In genomic region chr14:100910888-100911664, GRCh38 we compare ENCODE assay signal across 31 cellular contexts. TPM values are rescaled to one million over a fixed set of nuclear protein-coding genes. Genes with fewer than 3 reads are reported as not detected.
"Had no signal": no experiment of that assay in that cellular context is flagged by ENCODE, and none has a peak within 500 bp of the region (broad histone marks: within the 10 kb centered on the region; RNA-seq: fewer than 3 reads in every experiment).

No MANE protein-coding gene starts in this region.

- H3K4me1 ChIP-seq: body of pancreas, esophagus muscularis mucosa, foreskin keratinocyte, heart right ventricle, lower lobe of right lung had no signal

- H3K4me3 ChIP-seq: body of pancreas, cardiac muscle cell, esophagus muscularis mucosa, heart right ventricle, lower lobe of right lung, thoracic aorta had no signal

- H3K27ac Mint-ChIP-seq: activated naive CD8-positive, alpha-beta T cell; activated T-cell treated with anti-CD3 and anti-CD28 coated beads, Interleukin-2, amount 50 U/mL, for 72 hours; effector memory CD8-positive, alpha-beta T cell; natural killer cell; stimulated activated naive CD8-positive, alpha-beta T cell treated with anti-CD3 and anti-CD28 coated beads, Interleukin-15, Interleukin-2, amounts not matched to agents 100 ng/mL and 50 ng/mL, for 24 hours had no signal

- H3K27ac ChIP-seq: body of pancreas, cardiac muscle cell, esophagus muscularis mucosa, foreskin keratinocyte, heart right ventricle, lower lobe of right lung, thoracic aorta had no signal

- H3K9me3 ChIP-seq: body of pancreas, esophagus muscularis mucosa, lower lobe of right lung, thoracic aorta had no signal

- H3K36me3 ChIP-seq: cardiac muscle cell, esophagus muscularis mucosa, heart right ventricle, lower lobe of right lung, thoracic aorta had no signal

- ATAC-seq: activated T-cell treated with anti-CD3 and anti-CD28 coated beads, Interleukin-2, amount 50 U/mL, for 72 hours; body of pancreas; effector memory CD8-positive, alpha-beta T cell; foreskin keratinocyte; heart right ventricle; left lobe of liver; lower lobe of right lung; natural killer cell; right cardiac atrium had no signal

- H3K4me3 Mint-ChIP-seq: activated naive CD8-positive, alpha-beta T cell; activated T-cell treated with anti-CD3 and anti-CD28 coated beads, Interleukin-2, amount 50 U/mL, for 72 hours; effector memory CD8-positive, alpha-beta T cell; natural killer cell; stimulated activated naive CD8-positive, alpha-beta T cell treated with anti-CD3 and anti-CD28 coated beads, Interleukin-15, Interleukin-2, amounts not matched to agents 100 ng/mL and 50 ng/mL, for 24 hours had no signal

- H3K27me3 ChIP-seq: body of pancreas had no signal

- H3K9me3 Mint-ChIP-seq: effector memory CD8-positive, alpha-beta T cell; natural killer cell; stimulated activated naive CD8-positive, alpha-beta T cell treated with anti-CD3 and anti-CD28 coated beads, Interleukin-15, Interleukin-2, amounts not matched to agents 100 ng/mL and 50 ng/mL, for 24 hours had no signal

- FAIRE-seq: urothelium cell line had no signal

- H3K4me1 Mint-ChIP-seq: natural killer cell had no signal

- H3K36me3 Mint-ChIP-seq: activated naive CD8-positive, alpha-beta T cell; natural killer cell had no signal

- DNase-seq: activated CD4-positive, alpha-beta T cell treated with anti-CD3 and anti-CD28 coated beads for 4 hours; activated CD4-positive, alpha-beta T cell treated with anti-CD3 and anti-CD28 coated beads, Interleukin-2, amount 50 U/mL, for 4 hours; activated CD4-positive, CD25-positive, alpha-beta regulatory T cell; activated naive CD4-positive, alpha-beta T cell treated with Interleukin-2 at 50 U/mL for 16 hours; activated T-cell treated with anti-CD3 and anti-CD28 coated beads for 4 hours; activated T-cell treated with anti-CD3 and anti-CD28 coated beads, Interleukin-2, amount 50 U/mL, for 72 hours; body of pancreas; cortex of kidney; effector memory CD8-positive, alpha-beta T cell; heart right ventricle; kidney glomerular epithelial cell; lower lobe of right lung; mesendoderm; natural killer cell; right cardiac atrium; stimulated activated CD4-positive, alpha-beta T cell treated with anti-CD3 and anti-CD28 coated beads, Interleukin-2, amount 100 ng/mL, for 48 hours; trophoblast cell had no signal

RNA-seq across cellular contexts. Expression of gene RTL1, which starts 7.6 kb away (rescaled TPM):
- total RNA-seq: activated T-cell treated with anti-CD3 and anti-CD28 coated beads, Interleukin-2, amount 50 U/mL, for 72 hours; aorta; esophagus muscularis mucosa; foreskin keratinocyte; glomerular endothelial cell; heart right ventricle; left lobe of liver; lower lobe of right lung; mononuclear cell; natural killer cell; osteoblast; right cardiac atrium; subcutaneous adipose tissue; T-helper 1 cell treated with Interleukin-12 subunit alpha and Interleukin-12 subunit beta and Interleukin-4 antibody, amounts not matched to agents 30 ng/mL and 1 ng/mL, for 36 hours; thoracic aorta had no signal
- polyA plus RNA-seq: aorta, cardiac muscle cell, foreskin keratinocyte, heart right ventricle had no signal
